8 cellular contexts compared by ENCODE assay signal in genomic region chr16:3610698-3611144, GRCh38. TPM values are rescaled to one million over a fixed set of nuclear protein-coding genes. Genes with fewer than 3 reads are reported as not detected.
A peak's percentile ranks its signal among the peaks of the same experiment; 100 is the strongest.
DNase-seq lines count a peak whose midpoint lies in the region; FAIRE-seq and TF ChIP-seq lines count a peak whose summit lies in the region.

No MANE protein-coding gene starts in this region.

- H3K4me2 ChIP-seq in keratinocyte (ENCODE audit: control insufficient read depth, extremely low read depth, insufficient read depth, low read depth, low read length): peak overlapping the region; percentile 98

- no peaks in the 10 kb centered on the region for H3K9me3 Mint-ChIP-seq in activated naive CD8-positive, alpha-beta T cell treated with anti-CD3 and anti-CD28 coated beads for 36 hours

- peaks cover 9% of the 10 kb centered on the region; the same call in 1 of the 2 replicates for H3K4me1 ChIP-seq in HAP-1
- H3K4me1 ChIP-seq in keratinocyte (ENCODE audit: control insufficient read depth, extremely low read depth, insufficient read depth, low read length): peaks cover 13% of the 10 kb centered on the region
- H3K4me1 ChIP-seq in stomach smooth muscle (ENCODE audit: control insufficient read depth, insufficient read depth, low read length): peaks cover 15% of the 10 kb centered on the region

- H3K4me1 Mint-ChIP-seq in activated naive CD8-positive, alpha-beta T cell treated with anti-CD3 and anti-CD28 coated beads for 36 hours: peaks cover 36% of the 10 kb centered on the region

- peaks cover 3% of the 10 kb centered on the region for H3K9me1 ChIP-seq in keratinocyte (ENCODE audit: control insufficient read depth, extremely low read depth, insufficient read depth, low read length)

- dilution Hi-C loops in keratinocyte (cut with MboI; ENCODE audit: extremely low pct_ligation_motif_present, low sequenced_read_pairs): no loop called here

- no peak for FAIRE-seq in keratinocyte (lab: Jason Lieb, UNC)

- peaks cover 18% of the 10 kb centered on the region for H3K36me3 Mint-ChIP-seq in activated naive CD8-positive, alpha-beta T cell treated with anti-CD3 and anti-CD28 coated beads for 36 hours

- peak overlapping the region; percentile 98 for H3K4me3 Mint-ChIP-seq in activated naive CD8-positive, alpha-beta T cell treated with anti-CD3 and anti-CD28 coated beads for 36 hours

- H3K27me3 ChIP-seq in HAP-1 (ENCODE audit: low read depth): no peaks in the 10 kb centered on the region
- H3K27me3 ChIP-seq in keratinocyte (ENCODE audit: control insufficient read depth, extremely low read depth, insufficient read depth, low read length): no peaks in the 10 kb centered on the region
- no peaks in the 10 kb centered on the region for H3K27me3 ChIP-seq in stomach smooth muscle (ENCODE audit: control insufficient read depth in 1 of 2, insufficient read depth in 2 of 2, low read length in 2 of 2)

- H3K9ac ChIP-seq in keratinocyte (ENCODE audit: control insufficient read depth, extremely low read depth, insufficient read depth, low read length) (peak overlapping the region; percentile 86), stomach smooth muscle (ENCODE audit: low read length in 2 of 2) (peak overlapping the region; percentile 59 to 85)

- no peaks in the 10 kb centered on the region for H3K27me3 Mint-ChIP-seq in activated naive CD8-positive, alpha-beta T cell treated with anti-CD3 and anti-CD28 coated beads for 36 hours

- DNase-seq in AG08395 (ENCODE audit: low spot score): peak; percentile 25
- DNase-seq in HAP-1 (ENCODE audit: low spot score in 2 of 2): no peak
- no peak for DNase-seq in activated naive CD8-positive, alpha-beta T cell treated with anti-CD3 and anti-CD28 coated beads for 36 hours
- DNase-seq in keratinocyte (ENCODE audit: low read depth, low spot score): no peak
- DNase-seq in cortex of kidney (lab: John Stamatoyannopoulos, UW): no peak
- DNase-seq in germinal center (ENCODE audit: low spot score): no peak
- DNase-seq in NCI-H1436 treated with DMSO at 0.1 percent for 48 hours (lab: John Stamatoyannopoulos, UW): no peak

- peak overlapping the region; percentile 88 for H2AFZ ChIP-seq in keratinocyte (ENCODE audit: control insufficient read depth, low read length)

- H3K9me3 ChIP-seq in HAP-1 (no peaks in the 10 kb centered on the region), keratinocyte (ENCODE audit: control insufficient read depth, low read depth, low read length) (no peaks in the 10 kb centered on the region), stomach smooth muscle (ENCODE audit: control insufficient read depth in 2 of 2, low read length in 2 of 2) (no peaks in the 10 kb centered on the region)

- peak overlapping the region; percentile 51 for H3K27ac ChIP-seq in keratinocyte (ENCODE audit: control insufficient read depth, insufficient read depth, low read length)
- H3K27ac ChIP-seq in stomach smooth muscle (ENCODE audit: low read length): peak overlapping the region; percentile 73

- H3K4me3 ChIP-seq in HAP-1 (peak overlapping the region; percentile 99), keratinocyte (ENCODE audit: control insufficient read depth in 2 of 3, extremely low read depth in 1 of 3, insufficient read depth in 2 of 3, low read depth in 1 of 3, low read length in 3 of 3) (peak overlapping the region; percentile 77 to 90 (median 82)), stomach smooth muscle (ENCODE audit: low read length in 2 of 2) (peak overlapping the region; percentile 84 to 95)

- no peak for TF ChIP-seq CTCF in keratinocyte (optimal IDR thresholded peaks at IDR 0.05 in 1 of 3, IDR thresholded peaks at IDR 0.05 in 1 of 3, conservative IDR thresholded peaks at IDR 0.05 in 1 of 3; ENCODE audit: extremely low read depth in 1 of 3, insufficient read depth in 2 of 3, low read length in 3 of 3)

- in situ Hi-C loops in HAP-1 (cut with MboI; ENCODE audit: low sequenced_read_pairs): no loop called here

- peak overlapping the region; percentile 12 for H3K27ac Mint-ChIP-seq in activated naive CD8-positive, alpha-beta T cell treated with anti-CD3 and anti-CD28 coated beads for 36 hours

- H3K36me3 ChIP-seq in HAP-1 (replicated peaks): peaks cover 3% of the 10 kb centered on the region
- H3K36me3 ChIP-seq in keratinocyte (ENCODE audit: control insufficient read depth in 2 of 2, extremely low read depth in 1 of 2, insufficient read depth in 2 of 2, low read length in 2 of 2): peaks cover 6 to 7% of the 10 kb centered on the region in 2 experiments
- peaks cover 0 to 2% of the 10 kb centered on the region in 2 donors for H3K36me3 ChIP-seq in stomach smooth muscle (ENCODE audit: control insufficient read depth in 2 of 2, insufficient read depth in 2 of 2, low read length in 2 of 2)

- H3K79me2 ChIP-seq in keratinocyte (ENCODE audit: control insufficient read depth, insufficient read depth, low read length): peaks cover 38% of the 10 kb centered on the region

- H4K20me1 ChIP-seq in keratinocyte (ENCODE audit: control insufficient read depth, extremely low read depth, insufficient read depth, low read length): no peaks in the 10 kb centered on the region

RNA-seq across cellular contexts. Expression of gene SLX4, which starts 0.7 kb away (rescaled TPM):
- total RNA-seq in activated naive CD8-positive, alpha-beta T cell treated with anti-CD3 and anti-CD28 coated beads for 36 hours: 1 to 10 TPM; 9.1 to 9.3 TPM
- 1.5 to 2.0 TPM (median 1.7 TPM) in 3 replicates for polyA plus RNA-seq in keratinocyte
- 1.0 TPM for polyA plus RNA-seq in keratinocyte (2011; ENCODE audit: low read depth)
- 1.1 and 1.7 TPM in 2 replicates for polyA plus RNA-seq in keratinocyte (2011; cell fraction: cytosol; rRNA removed)
- 10.5 and 11.9 TPM in 2 replicates for polyA plus RNA-seq in keratinocyte (2011; cell fraction: nucleus; rRNA removed)
- 1.2 and 3.3 TPM in 2 replicates for polyA plus RNA-seq in keratinocyte (2012; ENCODE audit: low replicate concordance)
- polyA minus RNA-seq in keratinocyte: 2.8 to 6.9 TPM (median 4.8 TPM) in 3 replicates
- 1.7 TPM for polyA minus RNA-seq in keratinocyte (2011; cell fraction: cytosol; rRNA and poly(A)+ RNA removed)
- polyA minus RNA-seq in keratinocyte (2011; cell fraction: nucleus; rRNA and poly(A)+ RNA removed): 6.9 and 11.2 TPM in 2 replicates

RNA-seq across cellular contexts. Expression of gene NLRC3, which starts 33.5 kb away (rescaled TPM):
- total RNA-seq in activated naive CD8-positive, alpha-beta T cell treated with anti-CD3 and anti-CD28 coated beads for 36 hours: 10 to 100 TPM; 12.3 to 12.5 TPM
- 0.04 TPM in 1 of 3 replicates, not detected in the others for polyA plus RNA-seq in keratinocyte
- not detected for polyA plus RNA-seq in keratinocyte (2011; ENCODE audit: low read depth)
- not detected in 2 replicates for polyA plus RNA-seq in keratinocyte (2011; cell fraction: cytosol; rRNA removed)
- 0.01 and 0.03 TPM in 2 replicates for polyA plus RNA-seq in keratinocyte (2011; cell fraction: nucleus; rRNA removed)
- 0.14 and 0.16 TPM in 2 replicates for polyA plus RNA-seq in keratinocyte (2012; ENCODE audit: low replicate concordance)
- polyA minus RNA-seq in keratinocyte: not detected in 3 replicates
- polyA minus RNA-seq in keratinocyte (2011; cell fraction: cytosol; rRNA and poly(A)+ RNA removed): not detected
- polyA minus RNA-seq in keratinocyte (2011; cell fraction: nucleus; rRNA and poly(A)+ RNA removed): not detected in 2 replicates

RNA-seq across cellular contexts. Expression of gene DNASE1, which starts 43.8 kb away (rescaled TPM):
- total RNA-seq in activated naive CD8-positive, alpha-beta T cell treated with anti-CD3 and anti-CD28 coated beads for 36 hours: 1 to 10 TPM; 4.6 to 5.8 TPM
- 3.0 to 10.8 TPM (median 5.2 TPM) in 3 replicates for polyA plus RNA-seq in keratinocyte
- polyA plus RNA-seq in keratinocyte (2011; ENCODE audit: low read depth): 1.8 TPM
- polyA plus RNA-seq in keratinocyte (2011; cell fraction: cytosol; rRNA removed): 3.5 and 4.2 TPM in 2 replicates
- polyA plus RNA-seq in keratinocyte (2011; cell fraction: nucleus; rRNA removed): 25.2 and 30.4 TPM in 2 replicates
- polyA plus RNA-seq in keratinocyte (2012; ENCODE audit: low replicate concordance): 3.6 and 3.9 TPM in 2 replicates
- 10.5 to 15.3 TPM (median 11.6 TPM) in 3 replicates for polyA minus RNA-seq in keratinocyte
- 3.3 TPM for polyA minus RNA-seq in keratinocyte (2011; cell fraction: cytosol; rRNA and poly(A)+ RNA removed)
- 16.7 and 21.8 TPM in 2 replicates for polyA minus RNA-seq in keratinocyte (2011; cell fraction: nucleus; rRNA and poly(A)+ RNA removed)
